ENCODE assay signal across 27 cellular contexts in the genomic region with DNA sequence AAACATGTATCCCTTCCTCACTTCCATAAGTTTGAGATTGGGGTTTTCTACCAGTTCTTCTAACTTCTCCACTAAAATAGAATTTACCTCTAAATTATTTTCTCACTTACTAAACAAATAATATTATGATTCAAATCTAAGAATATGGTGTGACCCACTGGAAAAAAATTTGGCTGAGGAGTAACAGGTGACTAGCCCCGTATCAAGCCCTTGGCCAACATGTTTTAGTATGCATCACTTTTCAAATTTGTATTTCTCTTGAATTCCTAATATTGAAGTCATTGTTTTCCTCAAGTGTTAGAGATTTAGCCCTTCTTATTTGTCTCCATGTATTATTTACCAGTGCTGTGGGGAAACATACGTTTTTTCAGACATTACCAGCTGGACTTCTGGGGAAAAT.
A peak's percentile ranks its signal among the peaks of the same experiment; 100 is the strongest.
DNase-seq lines count a peak whose midpoint lies in the region; ATAC-seq, FAIRE-seq and TF ChIP-seq lines count a peak whose summit lies in the region.
"Had no signal": no experiment of that assay in that cellular context is flagged by ENCODE, and none has a peak within 500 bp of the region (broad histone marks: within the 10 kb centered on the region; RNA-seq: fewer than 3 reads in every experiment).

No MANE protein-coding gene starts in this region.

- H2BK5ac ChIP-seq in mesendoderm (ENCODE audit: low read length): no peak overlapping the region

- H3K79me2 ChIP-seq in PC-3 (ENCODE audit: low read length) (no peaks in the 10 kb centered on the region), mesendoderm (ENCODE audit: control insufficient read depth, insufficient read depth, low read length) (no peaks in the 10 kb centered on the region)

- no peak overlapping the region for H3K56ac ChIP-seq in mesendoderm (ENCODE audit: low read length)

- CTCF ChIA-PET in PC-3 (lab: Charles Lee): no interaction called here

- H3K4me1 Mint-ChIP-seq in activated naive CD8-positive, alpha-beta T cell treated with anti-CD3 and anti-CD28 coated beads for 36 hours: no peaks in the 10 kb centered on the region
- H3K4me1 Mint-ChIP-seq in type B pancreatic cell (ENCODE audit: unreplicated experiment): no peaks in the 10 kb centered on the region
- H3K4me1 Mint-ChIP-seq: CD14-positive monocyte; CD4-positive, alpha-beta memory T cell; CD4-positive, CD25-positive, alpha-beta regulatory T cell; CD8-positive, alpha-beta memory T cell had no signal

- H3K27ac Mint-ChIP-seq in activated naive CD8-positive, alpha-beta T cell treated with anti-CD3 and anti-CD28 coated beads for 36 hours: no peak overlapping the region
- no peak overlapping the region for H3K27ac Mint-ChIP-seq in type B pancreatic cell
- H3K27ac Mint-ChIP-seq: CD14-positive monocyte; CD4-positive, alpha-beta memory T cell; CD4-positive, CD25-positive, alpha-beta regulatory T cell; CD8-positive, alpha-beta memory T cell had no signal

- H4K8ac ChIP-seq in mesendoderm (ENCODE audit: low read depth, low read length): no peak overlapping the region

- H3K27me3 ChIP-seq in PC-3 (ENCODE audit: low read length) (no peaks in the 10 kb centered on the region), bronchial epithelial cell (ENCODE audit: control insufficient read depth, insufficient read depth, low read length) (no peaks in the 10 kb centered on the region), mesendoderm (ENCODE audit: insufficient read depth, low read length, poor library complexity) (no peaks in the 10 kb centered on the region)
- H3K27me3 ChIP-seq: BE2C, BLaER1 had no signal

- H4K5ac ChIP-seq in mesendoderm (ENCODE audit: low read length): no peak overlapping the region

- H3K4ac ChIP-seq in mesendoderm (ENCODE audit: low read depth, low read length): no peak overlapping the region

- no peaks in the 10 kb centered on the region for H3K9me2 ChIP-seq in PC-3 (replicated peaks; ENCODE audit: low read length)

- H2BK120ac ChIP-seq in mesendoderm (ENCODE audit: low read depth, low read length): no peak overlapping the region

- no peaks in the 10 kb centered on the region for H3F3A ChIP-seq in PC-3 (ENCODE audit: low read length, unreplicated experiment)

- POLR2A ChIA-PET in PC-3 (lab: Charles Lee; ENCODE audit: unreplicated experiment): no interaction called here

- WGBS in mesendoderm (ENCODE audit: extremely low coverage, insufficient coverage, low lambda C conversion rate): no CpG with 5 or more reads among the region's 2 CpGs

- intact Hi-C loops in PC-3 (cut with micrococcal nuclease): no loop called here

- no peaks in the 10 kb centered on the region for H3K36me3 Mint-ChIP-seq in activated naive CD8-positive, alpha-beta T cell treated with anti-CD3 and anti-CD28 coated beads for 36 hours
- H3K36me3 Mint-ChIP-seq in type B pancreatic cell: no peaks in the 10 kb centered on the region
- H3K36me3 Mint-ChIP-seq: CD14-positive monocyte; CD4-positive, alpha-beta memory T cell; CD4-positive, CD25-positive, alpha-beta regulatory T cell; CD8-positive, alpha-beta memory T cell had no signal

- H3K9ac ChIP-seq in PC-3 (ENCODE audit: low read length) (no peak overlapping the region), mesendoderm (ENCODE audit: low read length) (no peak overlapping the region)
- H3K9ac ChIP-seq: BLaER1 had no signal

- FAIRE-seq in bronchial epithelial cell (lab: Jason Lieb, UNC): no peak
- FAIRE-seq: GM12878, GM12892, GM18507 had no signal

- H3K9me3 Mint-ChIP-seq in activated naive CD8-positive, alpha-beta T cell treated with anti-CD3 and anti-CD28 coated beads for 36 hours: peaks cover 1% of the 10 kb centered on the region
- no peaks in the 10 kb centered on the region for H3K9me3 Mint-ChIP-seq in type B pancreatic cell

- H3K4me1 ChIP-seq in PC-3 (ENCODE audit: insufficient read depth, low read length) (0 out of 2 replicates have a peak, but pooled peaks cover 4% of the 10 kb centered on the region), mesendoderm (ENCODE audit: control insufficient read depth, low read depth, low read length) (no peaks in the 10 kb centered on the region)
- H3K4me1 ChIP-seq: BE2C, BLaER1 had no signal

- no peak overlapping the region for H2BK15ac ChIP-seq in mesendoderm (replicated peaks; ENCODE audit: low read depth)

- H3K79me1 ChIP-seq in mesendoderm (ENCODE audit: low read length): no peaks in the 10 kb centered on the region

- ATAC-seq in PC-3: peak; percentile 51
- ATAC-seq: GM12878 had no signal

- H3K4me3 Mint-ChIP-seq in activated naive CD8-positive, alpha-beta T cell treated with anti-CD3 and anti-CD28 coated beads for 36 hours: no peak overlapping the region
- no peak overlapping the region for H3K4me3 Mint-ChIP-seq in type B pancreatic cell
- H3K4me3 Mint-ChIP-seq: CD14-positive monocyte; CD4-positive, alpha-beta memory T cell; CD4-positive, CD25-positive, alpha-beta regulatory T cell; CD8-positive, alpha-beta memory T cell had no signal

- no peak overlapping the region for H2AK5ac ChIP-seq in mesendoderm (ENCODE audit: low read length)

- no peak overlapping the region for H3K23ac ChIP-seq in mesendoderm (ENCODE audit: low read length)

- H4K20me1 ChIP-seq in PC-3 (ENCODE audit: low read length): no peaks in the 10 kb centered on the region
- H4K20me1 ChIP-seq: BLaER1 had no signal

- TF ChIP-seq CTCF in PC-3 (conservative IDR thresholded peaks at IDR 0.05; ENCODE audit: low read depth, low read length) (no peak), bronchial epithelial cell (IDR thresholded peaks at IDR 0.05; ENCODE audit: insufficient read depth, low read length, severe bottlenecking) (no peak), type B pancreatic cell (conservative IDR thresholded peaks at IDR 0.05) (no peak)

- DNase-seq in HS-5 (ENCODE audit: low read depth) (peak; percentile 2), PC-3 (peak; percentile 58), bronchial epithelial cell (ENCODE audit: low read depth) (peak; percentile 28), type B pancreatic cell (ENCODE audit: extremely low spot score, unreplicated experiment) (no peak), inferior parietal cortex (ENCODE audit: extremely low spot score) (no peak), mesendoderm (no peak)
- DNase-seq in activated naive CD8-positive, alpha-beta T cell treated with anti-CD3 and anti-CD28 coated beads for 36 hours: no peak
- DNase-seq: 8988T; ACHN; BE2C; C1 segment of cervical spinal cord; CD4-positive, alpha-beta memory T cell; CD4-positive, CD25-positive, alpha-beta regulatory T cell; CD8-positive, alpha-beta memory T cell; COR-L47; DMS 273 treated with DMSO at 0.1 percent for 48 hours; DMS153; DMS53; DMS79; DND-41; EL; GDM1 had no signal

- H3K18ac ChIP-seq in mesendoderm (ENCODE audit: low read length): no peak overlapping the region

- H3K36me3 ChIP-seq in PC-3 (ENCODE audit: low read depth, low read length) (no peaks in the 10 kb centered on the region), bronchial epithelial cell (ENCODE audit: control insufficient read depth, insufficient read depth, low read length) (no peaks in the 10 kb centered on the region), mesendoderm (ENCODE audit: control insufficient read depth, insufficient read depth, low read length) (no peaks in the 10 kb centered on the region)
- H3K36me3 ChIP-seq: BE2C, BLaER1 had no signal

- H2AFZ ChIP-seq in PC-3 (ENCODE audit: low read length): no peak overlapping the region

- H3K27me3 Mint-ChIP-seq in activated naive CD8-positive, alpha-beta T cell treated with anti-CD3 and anti-CD28 coated beads for 36 hours: no peaks in the 10 kb centered on the region
- H3K27me3 Mint-ChIP-seq in type B pancreatic cell: no peaks in the 10 kb centered on the region
- H3K27me3 Mint-ChIP-seq: CD4-positive, alpha-beta memory T cell; CD4-positive, CD25-positive, alpha-beta regulatory T cell; CD8-positive, alpha-beta memory T cell had no signal

- no peak overlapping the region for H3K27ac ChIP-seq in PC-3 (ENCODE audit: low read length)
- H3K27ac ChIP-seq in mesendoderm (ENCODE audit: low read depth, low read length): no peak overlapping the region
- H3K27ac ChIP-seq: BLaER1 had no signal

- H3K4me2 ChIP-seq in PC-3 (ENCODE audit: low read length) (no peak overlapping the region), mesendoderm (ENCODE audit: low read length) (no peak overlapping the region)
- H3K4me2 ChIP-seq: BLaER1 had no signal

- peaks cover 5% of the 10 kb centered on the region; the same call in 1 of the 2 replicates for H3K9me3 ChIP-seq in PC-3 (ENCODE audit: low read length)
- H3K9me3 ChIP-seq: BE2C, BLaER1 had no signal

- H3K4me3 ChIP-seq in PC-3 (ENCODE audit: low read length) (no peak overlapping the region), bronchial epithelial cell (ENCODE audit: low read depth, low read length) (no peak overlapping the region), mesendoderm (ENCODE audit: low read length) (no peak overlapping the region)
- H3K4me3 ChIP-seq: BLaER1, GM12878 had no signal

- no TSS peak for BruUV-seq in PC-3 (replicated peaks; lab: Mats Ljungman, UMichigan)

Comparison
In these comparisons a context has a peak if more than half of its experiments do, and no peak if none do; other contexts are left out.
1. DNase-seq: peak in HS-5 (single experiment), PC-3 (single experiment) and bronchial epithelial cell (single experiment); none in activated naive CD8-positive, alpha-beta T cell treated with anti-CD3 and anti-CD28 coated beads for 36 hours (single experiment), type B pancreatic cell (single experiment), inferior parietal cortex (single experiment) and mesendoderm (single experiment).